In genomic region chr7:150520145-150520544, GRCh38 we compare ENCODE assay signal across 13 cellular contexts. TPM values are rescaled to one million over a fixed set of nuclear protein-coding genes. Genes with fewer than 3 reads are reported as not detected.
DNase-seq lines count a peak whose midpoint lies in the region; ATAC-seq and TF ChIP-seq lines count a peak whose summit lies in the region.
"Had no signal": no experiment of that assay in that cellular context is flagged by ENCODE, and none has a peak within 500 bp of the region (broad histone marks: within the 10 kb centered on the region; RNA-seq: fewer than 3 reads in every experiment).

No MANE protein-coding gene starts in this region.

- no peak overlapping the region for H3K18ac ChIP-seq in neuronal stem cell (ENCODE audit: low read length)

- peak; percentile 19 to 26 for ATAC-seq in naive thymus-derived CD8-positive, alpha-beta T cell
- ATAC-seq in GM21360 (IDR thresholded peaks at IDR 0.05; ENCODE audit: unreplicated experiment) (no peak), gastroesophageal sphincter (no peak)

- no peak overlapping the region for H2BK12ac ChIP-seq in neuronal stem cell (ENCODE audit: low read length)

- H3K36me3 Mint-ChIP-seq in activated naive CD4-positive, alpha-beta T cell treated with anti-CD3 and anti-CD28 coated beads, Interleukin-2, amount 50 U/mL, for 24 hours, result peaks cover 25% of the 10 kb centered on the region
- H3K36me3 Mint-ChIP-seq in naive thymus-derived CD8-positive, alpha-beta T cell, result peaks cover 55 to 81% (median 70%) of the 10 kb centered on the region in 3 donors

- no peak overlapping the region for H2BK5ac ChIP-seq in neuronal stem cell (ENCODE audit: low read length)

- H3K27me3 Mint-ChIP-seq in activated naive CD4-positive, alpha-beta T cell treated with anti-CD3 and anti-CD28 coated beads, Interleukin-2, amount 50 U/mL, for 24 hours, result no peaks in the 10 kb centered on the region
- no peaks in the 10 kb centered on the region for H3K27me3 Mint-ChIP-seq in naive thymus-derived CD8-positive, alpha-beta T cell

- H3K9me3 Mint-ChIP-seq in activated naive CD4-positive, alpha-beta T cell treated with anti-CD3 and anti-CD28 coated beads, Interleukin-2, amount 50 U/mL, for 24 hours, result peaks cover 5% of the 10 kb centered on the region
- H3K9me3 Mint-ChIP-seq in naive thymus-derived CD8-positive, alpha-beta T cell, result peaks cover 3 to 35% (median 10%) of the 10 kb centered on the region in 9 donors

- peak overlapping the region; percentile 97 for H3K4me3 Mint-ChIP-seq in activated naive CD4-positive, alpha-beta T cell treated with anti-CD3 and anti-CD28 coated beads, Interleukin-2, amount 50 U/mL, for 24 hours
- H3K4me3 Mint-ChIP-seq in naive thymus-derived CD8-positive, alpha-beta T cell, result peak overlapping the region; percentile 91 to 100 (median 99)
- H3K4me3 Mint-ChIP-seq: B cell had no signal

- POLR2A ChIA-PET in naive thymus-derived CD8-positive, alpha-beta T cell (lab: Charles Lee), result interaction anchor here (0.6 to 13.2 kb wide), 28 partner anchors 9 to 237 kb away, joined by 3 to 812 read pairs (median 6); partner anchors contain the start of genes GIMAP1, GIMAP2, GIMAP4 and GIMAP5

- H4K8ac ChIP-seq in neuronal stem cell (ENCODE audit: low read depth, low read length), result no peak overlapping the region

- peak overlapping the region; percentile 99 for H3K27ac Mint-ChIP-seq in activated naive CD4-positive, alpha-beta T cell treated with anti-CD3 and anti-CD28 coated beads, Interleukin-2, amount 50 U/mL, for 24 hours
- peak overlapping the region; percentile 87 to 99 (median 94) for H3K27ac Mint-ChIP-seq in naive thymus-derived CD8-positive, alpha-beta T cell
- H3K27ac Mint-ChIP-seq: B cell had no signal

- no peak for TF ChIP-seq EP300 in gastroesophageal sphincter (IDR thresholded peaks at IDR 0.05)

- H3K4me2 ChIP-seq in neuronal stem cell (ENCODE audit: insufficient read depth, low read length, poor library complexity, severe bottlenecking), result no peak overlapping the region

- H2BK15ac ChIP-seq in neuronal stem cell (ENCODE audit: low read length), result no peak overlapping the region

- DNase-seq in stimulated activated CD4-positive, alpha-beta T cell treated with anti-CD3 and anti-CD28 coated beads, Interleukin-1b, Interleukin-23, amount 100 ng/mL, for 48 hours, result peak; percentile 45
- no peak for DNase-seq in stimulated activated CD4-positive, alpha-beta T cell treated with anti-CD3 and anti-CD28 coated beads, Interleukin-12 subunit alpha, Interleukin-12 subunit beta, amount 100 ng/mL, for 4 hours
- DNase-seq in naive thymus-derived CD8-positive, alpha-beta T cell, result peak in 4 of 10 donors; percentile 27 to 70 (median 36)
- DNase-seq in neuronal stem cell (ENCODE audit: low spot score) (no peak), NCI-H774 (lab: John Stamatoyannopoulos, UW) (no peak)
- DNase-seq: cerebellar nuclear complex, Karpas-422, NCI-H2081 had no signal

- no peak overlapping the region for H3K23ac ChIP-seq in neuronal stem cell (ENCODE audit: low read depth, low read length, poor library complexity)

- no CpG with 5 or more reads among the region's 8 CpGs for WGBS in neuronal stem cell (ENCODE audit: extremely low coverage in 2 of 2, insufficient read length in 2 of 2, insufficient replicate concordance in 1 of 2), 2 donors
- WGBS in gastroesophageal sphincter (ENCODE audit: low coverage in 1 of 2), 2 donors, result 61 to 87% methylated on average over 6 to 7 of the region's 8 CpGs

- no peak for TF ChIP-seq CTCF in gastroesophageal sphincter (IDR thresholded peaks at IDR 0.05)

- no peak overlapping the region for H2AFZ ChIP-seq in neuronal stem cell (ENCODE audit: low read length)

- H3K4me1 Mint-ChIP-seq in activated naive CD4-positive, alpha-beta T cell treated with anti-CD3 and anti-CD28 coated beads, Interleukin-2, amount 50 U/mL, for 24 hours, result peaks cover 55% of the 10 kb centered on the region
- peaks cover 16 to 43% (median 35%) of the 10 kb centered on the region in 4 donors for H3K4me1 Mint-ChIP-seq in naive thymus-derived CD8-positive, alpha-beta T cell
- H3K4me1 Mint-ChIP-seq: B cell had no signal

- H3K27me3 ChIP-seq in neuronal stem cell (ENCODE audit: control insufficient read depth in 3 of 3, insufficient read depth in 3 of 3, low read depth in 1 of 3, low read length in 3 of 3) (peaks cover 0 to 4% (median 0%) of the 10 kb centered on the region in 3 experiments), gastroesophageal sphincter (no peaks in the 10 kb centered on the region)

- H3K14ac ChIP-seq in neuronal stem cell (ENCODE audit: low read length), result no peak overlapping the region

- H3K36me3 ChIP-seq in neuronal stem cell (replicated peaks in 1 of 2; ENCODE audit: control insufficient read depth in 2 of 2, insufficient read depth in 2 of 2, low read length in 2 of 2), result no peaks in the 10 kb centered on the region
- peaks cover 0 to 4% of the 10 kb centered on the region in 2 donors for H3K36me3 ChIP-seq in gastroesophageal sphincter

- H3K4me1 ChIP-seq in neuronal stem cell (ENCODE audit: control insufficient read depth in 2 of 2, insufficient read depth in 1 of 2, low read depth in 1 of 2, low read length in 2 of 2), result no peaks in the 10 kb centered on the region
- H3K4me1 ChIP-seq in gastroesophageal sphincter, result no peaks in the 10 kb centered on the region

- H4K91ac ChIP-seq in neuronal stem cell (ENCODE audit: low read depth, low read length, poor library complexity), result no peak overlapping the region

- H3K9me3 ChIP-seq in neuronal stem cell (replicated peaks in 1 of 2; ENCODE audit: control insufficient read depth in 2 of 2, insufficient read depth in 1 of 2, low read depth in 1 of 2, low read length in 2 of 2) (peaks cover 0 to 2% of the 10 kb centered on the region in 2 donors), gastroesophageal sphincter (no peaks in the 10 kb centered on the region)

- H2AK5ac ChIP-seq in neuronal stem cell (ENCODE audit: low read depth, low read length), result no peak overlapping the region

- no peak overlapping the region for H2BK120ac ChIP-seq in neuronal stem cell (ENCODE audit: low read depth, low read length)

- H3K79me1 ChIP-seq in neuronal stem cell (ENCODE audit: low read depth, low read length), result no peaks in the 10 kb centered on the region

- H3K9ac ChIP-seq in neuronal stem cell (ENCODE audit: low read depth, low read length, poor library complexity), result no peak overlapping the region

- no peak overlapping the region for H3K4ac ChIP-seq in neuronal stem cell (ENCODE audit: low read length)

- TF ChIP-seq POLR2A in gastroesophageal sphincter (IDR thresholded peaks at IDR 0.05), result no peak

- H3K27ac ChIP-seq in neuronal stem cell (replicated peaks; ENCODE audit: low read length) (no peak overlapping the region), gastroesophageal sphincter (peak overlapping the region in 2 of 4 donors; percentile 28 to 73)

- no peak overlapping the region for H3K4me3 ChIP-seq in neuronal stem cell (ENCODE audit: low read length in 2 of 2)
- peak overlapping the region in 1 of 2 donors; percentile 49 for H3K4me3 ChIP-seq in gastroesophageal sphincter

RNA-seq across cellular contexts. Expression of gene GIMAP7, which starts 5.5 kb away (rescaled TPM):
- 100 to 1,000 TPM; 367 to 369 TPM for total RNA-seq in naive thymus-derived CD8-positive, alpha-beta T cell
- 100 to 1,000 TPM; 451 to 821 (median 658) TPM for polyA plus RNA-seq in naive thymus-derived CD8-positive, alpha-beta T cell
- polyA plus RNA-seq in neuronal stem cell (2013, experiment 1 of 2), result not detected
- not detected for polyA plus RNA-seq in neuronal stem cell (2013, experiment 2 of 2)
- 10 to 100 TPM in 3 of 4 donors, 1 to 10 TPM in 1; 5.1 to 30.0 (median 17.8) TPM for total RNA-seq in gastroesophageal sphincter
- total RNA-seq: G401 had no signal

RNA-seq across cellular contexts. Expression of gene GIMAP4, which starts 47.0 kb away (rescaled TPM):
- total RNA-seq in naive thymus-derived CD8-positive, alpha-beta T cell, result 100 to 1,000 TPM; 381 to 403 TPM
- polyA plus RNA-seq in naive thymus-derived CD8-positive, alpha-beta T cell, result 100 to 1,000 TPM; 233 to 526 (median 341) TPM
- not detected for polyA plus RNA-seq in neuronal stem cell (2013, experiment 1 of 2)
- polyA plus RNA-seq in neuronal stem cell (2013, experiment 2 of 2), result not detected
- total RNA-seq in gastroesophageal sphincter, result 10 to 100 TPM in 3 of 4 donors, 1 to 10 TPM in 1; 6.7 to 42.1 (median 26.1) TPM
- total RNA-seq: G401 had no signal

Comparison
In these comparisons a context has a peak if more than half of its experiments do, and no peak if none do; other contexts are left out.
1. ATAC-seq: peak in naive thymus-derived CD8-positive, alpha-beta T cell (2 of 2); none in GM21360 (single experiment) and gastroesophageal sphincter (single experiment).
2. RNA of gene GIMAP7, which starts 5.5 kb away (total RNA-seq): 367 to 369 TPM in naive thymus-derived CD8-positive, alpha-beta T cell; 5.1 to 30.0 TPM in gastroesophageal sphincter; every median in the first group is over 10 times any median in the second.
3. RNA of gene GIMAP4, which starts 47.0 kb away (total RNA-seq): 381 to 403 TPM in naive thymus-derived CD8-positive, alpha-beta T cell; 6.7 to 42.1 TPM in gastroesophageal sphincter; every median in the first group is over 4 times any median in the second.